1 cellular context compared by ENCODE assay signal in the genomic region with DNA sequence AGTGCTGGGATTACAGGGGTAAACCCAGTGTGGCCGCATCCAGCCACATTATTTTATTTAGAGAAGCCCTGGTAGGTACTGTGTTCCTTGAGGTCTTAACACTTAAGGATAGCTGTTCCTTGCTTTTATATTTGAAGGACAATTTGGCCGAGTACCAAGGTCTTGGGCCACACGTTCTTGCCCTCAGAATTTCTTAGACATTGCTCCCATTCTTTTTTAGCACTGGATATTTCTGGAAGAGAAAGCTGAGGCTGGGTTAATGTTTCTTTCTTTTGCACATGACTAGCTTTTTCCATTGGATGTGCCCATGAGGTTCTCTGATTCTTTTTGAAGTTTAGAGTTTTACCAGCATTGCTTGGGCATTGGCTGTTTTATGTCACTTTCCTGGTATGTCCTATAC.
TF ChIP-seq lines count a peak whose summit lies in the region.

No MANE protein-coding gene starts in this region.

TF ChIP-seq in WTC11, 78 proteins besides CTCF, POLR2A, EP300 and RAD21 (continued from another document):
- TF ChIP-seq, protein P1, sequence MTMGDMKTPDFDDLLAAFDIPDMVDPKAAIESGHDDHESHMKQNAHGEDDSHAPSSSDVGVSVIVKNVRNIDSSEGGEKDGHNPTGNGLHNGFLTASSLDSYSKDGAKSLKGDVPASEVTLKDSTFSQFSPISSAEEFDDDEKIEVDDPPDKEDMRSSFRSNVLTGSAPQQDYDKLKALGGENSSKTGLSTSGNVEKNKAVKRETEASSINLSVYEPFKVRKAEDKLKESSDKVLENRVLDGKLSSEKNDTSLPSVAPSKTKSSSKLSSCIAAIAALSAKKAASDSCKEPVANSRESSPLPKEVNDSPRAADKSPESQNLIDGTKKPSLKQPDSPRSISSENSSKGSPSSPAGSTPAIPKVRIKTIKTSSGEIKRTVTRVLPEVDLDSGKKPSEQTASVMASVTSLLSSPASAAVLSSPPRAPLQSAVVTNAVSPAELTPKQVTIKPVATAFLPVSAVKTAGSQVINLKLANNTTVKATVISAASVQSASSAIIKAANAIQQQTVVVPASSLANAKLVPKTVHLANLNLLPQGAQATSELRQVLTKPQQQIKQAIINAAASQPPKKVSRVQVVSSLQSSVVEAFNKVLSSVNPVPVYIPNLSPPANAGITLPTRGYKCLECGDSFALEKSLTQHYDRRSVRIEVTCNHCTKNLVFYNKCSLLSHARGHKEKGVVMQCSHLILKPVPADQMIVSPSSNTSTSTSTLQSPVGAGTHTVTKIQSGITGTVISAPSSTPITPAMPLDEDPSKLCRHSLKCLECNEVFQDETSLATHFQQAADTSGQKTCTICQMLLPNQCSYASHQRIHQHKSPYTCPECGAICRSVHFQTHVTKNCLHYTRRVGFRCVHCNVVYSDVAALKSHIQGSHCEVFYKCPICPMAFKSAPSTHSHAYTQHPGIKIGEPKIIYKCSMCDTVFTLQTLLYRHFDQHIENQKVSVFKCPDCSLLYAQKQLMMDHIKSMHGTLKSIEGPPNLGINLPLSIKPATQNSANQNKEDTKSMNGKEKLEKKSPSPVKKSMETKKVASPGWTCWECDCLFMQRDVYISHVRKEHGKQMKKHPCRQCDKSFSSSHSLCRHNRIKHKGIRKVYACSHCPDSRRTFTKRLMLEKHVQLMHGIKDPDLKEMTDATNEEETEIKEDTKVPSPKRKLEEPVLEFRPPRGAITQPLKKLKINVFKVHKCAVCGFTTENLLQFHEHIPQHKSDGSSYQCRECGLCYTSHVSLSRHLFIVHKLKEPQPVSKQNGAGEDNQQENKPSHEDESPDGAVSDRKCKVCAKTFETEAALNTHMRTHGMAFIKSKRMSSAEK (CRISPR knock-in tag; IDR thresholded peaks at IDR 0.05; ENCODE audit: borderline replicate concordance) = no peak
- TF ChIP-seq JUN (CRISPR knock-in tag; IDR thresholded peaks at IDR 0.05) (no peak), OVOL2 (CRISPR knock-in tag; IDR thresholded peaks at IDR 0.05; ENCODE audit: borderline replicate concordance) (no peak), TEAD4 (CRISPR knock-in tag; IDR thresholded peaks at IDR 0.05) (no peak)
- TF ChIP-seq, protein P2, sequence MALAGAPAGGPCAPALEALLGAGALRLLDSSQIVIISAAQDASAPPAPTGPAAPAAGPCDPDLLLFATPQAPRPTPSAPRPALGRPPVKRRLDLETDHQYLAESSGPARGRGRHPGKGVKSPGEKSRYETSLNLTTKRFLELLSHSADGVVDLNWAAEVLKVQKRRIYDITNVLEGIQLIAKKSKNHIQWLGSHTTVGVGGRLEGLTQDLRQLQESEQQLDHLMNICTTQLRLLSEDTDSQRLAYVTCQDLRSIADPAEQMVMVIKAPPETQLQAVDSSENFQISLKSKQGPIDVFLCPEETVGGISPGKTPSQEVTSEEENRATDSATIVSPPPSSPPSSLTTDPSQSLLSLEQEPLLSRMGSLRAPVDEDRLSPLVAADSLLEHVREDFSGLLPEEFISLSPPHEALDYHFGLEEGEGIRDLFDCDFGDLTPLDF (CRISPR knock-in tag; IDR thresholded peaks at IDR 0.05) = no peak
